Comparison of ENCODE assay signal across 8 cellular contexts in genomic region chr10:97016728-97017473, GRCh38.
DNase-seq lines count a peak whose midpoint lies in the region; ATAC-seq and TF ChIP-seq lines count a peak whose summit lies in the region.

No MANE protein-coding gene starts in this region.

- H3K27me3 Mint-ChIP-seq in activated B cell treated with CpG ODN at 0.5 μM for 24 hours, result no peaks in the 10 kb centered on the region

- H3K9me3 Mint-ChIP-seq in activated B cell treated with CpG ODN at 0.5 μM for 24 hours, result no peaks in the 10 kb centered on the region

- CTCF ChIA-PET in activated B cell treated with CpG ODN at 0.5 μM for 24 hours (lab: Charles Lee), result interaction anchor here (1.1 kb wide), 1 partner anchor 9 kb away, joined by 3 read pairs; no protein-coding TSS in a partner anchor

- H3K36me3 Mint-ChIP-seq in activated B cell treated with CpG ODN at 0.5 μM for 24 hours (ENCODE audit: low read depth), result no peaks in the 10 kb centered on the region

- DNase-seq in activated effector memory CD4-positive, alpha-beta T cell treated with anti-CD3 and anti-CD28 coated beads, Interleukin-2, amount 50 U/mL, for 16 hours, result peak; percentile 61
- no peak for DNase-seq in activated effector memory CD4-positive, alpha-beta T cell treated with Interleukin-2 at 50 U/mL for 16 hours
- no peak for DNase-seq in activated B cell treated with CpG ODN at 0.5 μM for 24 hours
- DNase-seq in stimulated activated naive CD8-positive, alpha-beta T cell treated with anti-CD3 and anti-CD28 coated beads, Interleukin-15, Interleukin-2, amounts not matched to agents 100 U/mL and 50 U/mL, for 24 hours, result peak; percentile 72
- no peak for DNase-seq in DMS153 treated with DMSO at 0.1 percent for 48 hours (lab: John Stamatoyannopoulos, UW; ENCODE audit: unreplicated experiment)
- DNase-seq in AG08396 (ENCODE audit: low spot score), result no peak
- no peak for DNase-seq in AML-193 (lab: John Stamatoyannopoulos, UW)

- ATAC-seq in HG02870 (IDR thresholded peaks at IDR 0.05; ENCODE audit: unreplicated experiment) (peak; percentile 62), activated B cell treated with CpG ODN at 0.5 μM for 24 hours (ENCODE audit: low read depth) (peak; percentile 74)
- peak; percentile 79 for ATAC-seq in stimulated activated naive CD8-positive, alpha-beta T cell treated with anti-CD3 and anti-CD28 coated beads, Interleukin-15, Interleukin-2, amounts not matched to agents 100 U/mL and 50 U/mL, for 24 hours

- POLR2A ChIA-PET in activated B cell treated with CpG ODN at 0.5 μM for 24 hours (lab: Charles Lee), result interaction anchor here (0.8 kb wide), 1 partner anchor 33 kb away, joined by 3 read pairs; no protein-coding TSS in a partner anchor

- intact Hi-C loops in activated B cell treated with CpG ODN at 0.5 μM for 24 hours (cut with micrococcal nuclease), result no loop called here

- no peak for TF ChIP-seq CTCF in activated B cell treated with CpG ODN at 0.5 μM for 24 hours (IDR thresholded peaks at IDR 0.05)

- peak overlapping the region; percentile 53 for H3K4me3 Mint-ChIP-seq in activated B cell treated with CpG ODN at 0.5 μM for 24 hours

- peak overlapping the region; percentile 80 for H3K27ac Mint-ChIP-seq in activated B cell treated with CpG ODN at 0.5 μM for 24 hours

- H3K4me1 Mint-ChIP-seq in activated B cell treated with CpG ODN at 0.5 μM for 24 hours, result peaks cover 11% of the 10 kb centered on the region

Comparison
In these comparisons a context has a peak if more than half of its experiments do, and no peak if none do; other contexts are left out.
1. DNase-seq: peak in activated effector memory CD4-positive, alpha-beta T cell treated with anti-CD3 and anti-CD28 coated beads, Interleukin-2, amount 50 U/mL, for 16 hours (single experiment) and stimulated activated naive CD8-positive, alpha-beta T cell treated with anti-CD3 and anti-CD28 coated beads, Interleukin-15, Interleukin-2, amounts not matched to agents 100 U/mL and 50 U/mL, for 24 hours (single experiment); none in activated effector memory CD4-positive, alpha-beta T cell treated with Interleukin-2 at 50 U/mL for 16 hours (single experiment), activated B cell treated with CpG ODN at 0.5 μM for 24 hours (single experiment), DMS153 treated with DMSO at 0.1 percent for 48 hours (single experiment), AG08396 (single experiment) and AML-193 (0 of 2).
2. Peak in every context shown above with its lines, with median percentiles within 50 percentile points of each other: ATAC-seq.